In genomic region chr1:30403732-30404131, GRCh38 we compare ENCODE assay signal across 23 cellular contexts.
"Had no signal": no experiment of that assay in that cellular context is flagged by ENCODE, and none has a peak within 500 bp of the region (broad histone marks: within the 10 kb centered on the region; RNA-seq: fewer than 3 reads in every experiment).

No MANE protein-coding gene starts in this region.

- H3K9me3 ChIP-seq: colonic mucosa, mucosa of descending colon, ovary, testis, tibial nerve had no signal

- H3K4me1 ChIP-seq: colonic mucosa, testis, tibial nerve had no signal

- H3K36me3 ChIP-seq: colonic mucosa, ovary, tibial nerve had no signal

- DNase-seq: cerebellar nuclear complex; colonic mucosa; dermis blood vessel endothelial cell; erythroblast; foreskin keratinocyte; kidney; left colon; mammary epithelial cell; mucosa of descending colon; natural killer cell; nucleus accumbens; right cardiac atrium; small intestine; stimulated activated CD4-positive, alpha-beta T cell treated with anti-CD3 and anti-CD28 coated beads, Interleukin-4, amount 100 ng/mL, for 1 hour; stimulated activated CD8-positive, alpha-beta memory T cell treated with anti-CD3 and anti-CD28 coated beads, Interleukin-4, amount 100 ng/mL, for 48 hours; testis had no signal

- H3K27me3 ChIP-seq: colonic mucosa, foreskin keratinocyte, ovary, testis, tibial nerve had no signal

- H3K36me3 Mint-ChIP-seq: natural killer cell; stimulated activated effector memory CD8-positive, alpha-beta T cell treated with anti-CD3 and anti-CD28 coated beads, Interleukin-12 subunit alpha, Interleukin-12 subunit beta, amount 100 ng/mL, for 72 hours had no signal

- H3K9me3 Mint-ChIP-seq: natural killer cell; neural crest cell; stimulated activated effector memory CD8-positive, alpha-beta T cell treated with anti-CD3 and anti-CD28 coated beads, Interleukin-12 subunit alpha, Interleukin-12 subunit beta, amount 100 ng/mL, for 72 hours; stimulated activated naive CD8-positive, alpha-beta T cell treated with anti-CD3 and anti-CD28 coated beads, Interleukin-15, Interleukin-2, amounts not matched to agents 100 ng/mL and 50 ng/mL, for 24 hours had no signal

- H3K27ac ChIP-seq: colonic mucosa, foreskin keratinocyte, hepatocyte, ovary, testis, tibial nerve had no signal

- H3K4me3 ChIP-seq: colonic mucosa, hepatocyte, mucosa of descending colon, ovary, testis, tibial nerve had no signal

- ATAC-seq: foreskin keratinocyte; left colon; mucosa of descending colon; natural killer cell; right cardiac atrium; stimulated activated effector memory CD8-positive, alpha-beta T cell treated with anti-CD3 and anti-CD28 coated beads, Interleukin-12 subunit alpha, Interleukin-12 subunit beta, amount 100 ng/mL, for 72 hours had no signal

- H3K4me3 Mint-ChIP-seq: natural killer cell; neural crest cell; stimulated activated effector memory CD8-positive, alpha-beta T cell treated with anti-CD3 and anti-CD28 coated beads, Interleukin-12 subunit alpha, Interleukin-12 subunit beta, amount 100 ng/mL, for 72 hours; stimulated activated naive CD8-positive, alpha-beta T cell treated with anti-CD3 and anti-CD28 coated beads, Interleukin-15, Interleukin-2, amounts not matched to agents 100 ng/mL and 50 ng/mL, for 24 hours had no signal

- FAIRE-seq: endothelial cell of umbilical vein, kidney, small intestine had no signal

- H3K27ac Mint-ChIP-seq: natural killer cell; stimulated activated effector memory CD8-positive, alpha-beta T cell treated with anti-CD3 and anti-CD28 coated beads, Interleukin-12 subunit alpha, Interleukin-12 subunit beta, amount 100 ng/mL, for 72 hours; stimulated activated naive CD8-positive, alpha-beta T cell treated with anti-CD3 and anti-CD28 coated beads, Interleukin-15, Interleukin-2, amounts not matched to agents 100 ng/mL and 50 ng/mL, for 24 hours had no signal

- H3K4me1 Mint-ChIP-seq: natural killer cell; stimulated activated effector memory CD8-positive, alpha-beta T cell treated with anti-CD3 and anti-CD28 coated beads, Interleukin-12 subunit alpha, Interleukin-12 subunit beta, amount 100 ng/mL, for 72 hours had no signal
